In genomic region chr1:2957329-2957728, GRCh38 we compare ENCODE assay signal across 8 cellular contexts.
"Had no signal": no experiment of that assay in that cellular context is flagged by ENCODE, and none has a peak within 500 bp of the region (broad histone marks: within the 10 kb centered on the region; RNA-seq: fewer than 3 reads in every experiment).

No MANE protein-coding gene starts in this region.

- DNase-seq: H9, HCEC 1CT, IMR-90 had no signal

- ATAC-seq: GM23338 had no signal

- H3K4me2 ChIP-seq: GM23338, KMS-11 had no signal

- H3K27ac ChIP-seq: KMS-11 had no signal

- H3K9ac ChIP-seq: KMS-11 had no signal

- H2AFZ ChIP-seq: GM23338 had no signal

- H3K4me3 ChIP-seq: GM23338 had no signal

- FAIRE-seq: H1, H54, HTR-8/SVneo had no signal
